ENCODE assay signal across 8 cellular contexts in the genomic region with DNA sequence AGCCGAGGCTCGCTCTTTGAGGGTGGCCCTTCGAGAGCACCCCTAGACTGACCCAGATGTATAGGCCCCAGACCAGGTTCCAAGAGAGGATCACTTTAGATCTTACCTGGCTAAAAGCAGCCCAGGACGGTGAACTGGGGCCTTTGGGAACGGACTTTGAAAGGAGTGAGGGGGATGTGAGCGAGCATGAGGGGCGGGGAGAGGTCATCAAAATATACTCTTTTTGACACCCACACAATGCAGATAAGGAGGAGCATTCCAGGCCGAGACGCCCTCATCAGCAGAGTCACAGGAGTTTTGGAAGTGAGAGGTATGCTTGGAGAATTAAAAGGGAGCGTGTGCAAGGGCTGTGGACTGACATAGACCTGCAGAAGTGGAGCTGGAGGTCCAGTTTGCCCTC. TPM values are rescaled to one million over a fixed set of nuclear protein-coding genes. Genes with fewer than 3 reads are reported as not detected.
DNase-seq lines count a peak whose midpoint lies in the region; ATAC-seq lines count a peak whose summit lies in the region.

No MANE protein-coding gene starts in this region.

- peak; percentile 19 for DNase-seq in DMS53 (lab: John Stamatoyannopoulos, UW)
- no peak for DNase-seq in DMS53 treated with DMSO at 0.1 percent for 48 hours (lab: John Stamatoyannopoulos, UW; ENCODE audit: unreplicated experiment)
- no peak for DNase-seq in activated T-helper 2 cell treated with anti-CD3 and anti-CD28 coated beads, Interferon-gamma antibody, Interleukin-2, Interleukin-4, amounts not matched to agents 10 μg/mL and 5 μg/mL and 100 μg/mL, durations not matched to agents 14 hours and 24 hours and 36 hours (ENCODE audit: low spot score)
- DNase-seq in NCI-H1436 treated with DMSO at 0.1 percent for 48 hours (lab: John Stamatoyannopoulos, UW): no peak
- DNase-seq in activated CD4-positive, alpha-beta T cell treated with anti-CD3 and anti-CD28 coated beads for 48 hours: no peak

- H3K27me3 Mint-ChIP-seq in activated T-helper 2 cell treated with anti-CD3 and anti-CD28 coated beads, Interferon-gamma antibody, Interleukin-2, Interleukin-4, amounts not matched to agents 10 μg/mL and 5 μg/mL and 100 μg/mL, durations not matched to agents 14 hours and 24 hours and 36 hours (ENCODE audit: low read depth): no peaks in the 10 kb centered on the region

- H3K4me1 Mint-ChIP-seq in activated T-helper 2 cell treated with anti-CD3 and anti-CD28 coated beads, Interferon-gamma antibody, Interleukin-2, Interleukin-4, amounts not matched to agents 10 μg/mL and 5 μg/mL and 100 μg/mL, durations not matched to agents 14 hours and 24 hours and 36 hours (ENCODE audit: low read depth): peaks cover 19% of the 10 kb centered on the region

- ATAC-seq in GM18907 (IDR thresholded peaks at IDR 0.05; ENCODE audit: unreplicated experiment): no peak

- H3K9ac ChIP-seq in iPS-20b (ENCODE audit: low read depth, low read length): peak overlapping the region; percentile 84
- H3K9ac ChIP-seq in subcutaneous abdominal adipose tissue (ENCODE audit: low read length in 5 of 5): peak overlapping the region; percentile 26 to 82 (median 74)

- no peaks in the 10 kb centered on the region for H3K9me3 Mint-ChIP-seq in activated T-helper 2 cell treated with anti-CD3 and anti-CD28 coated beads, Interferon-gamma antibody, Interleukin-2, Interleukin-4, amounts not matched to agents 10 μg/mL and 5 μg/mL and 100 μg/mL, durations not matched to agents 14 hours and 24 hours and 36 hours

- H3K9me3 ChIP-seq in iPS-20b (ENCODE audit: insufficient read depth, low read depth, low read length) (no peaks in the 10 kb centered on the region), subcutaneous abdominal adipose tissue (ENCODE audit: control insufficient read depth in 5 of 5, low read length in 5 of 5) (peaks cover 0 to 5% (median 0%) of the 10 kb centered on the region in 5 donors)

- H3K27me3 ChIP-seq in iPS-20b (ENCODE audit: insufficient read depth, low read length) (no peaks in the 10 kb centered on the region), subcutaneous abdominal adipose tissue (ENCODE audit: control insufficient read depth in 5 of 5, insufficient read depth in 4 of 5, low read length in 5 of 5) (peaks cover 0 to 3% (median 0%) of the 10 kb centered on the region in 5 donors)

- H3K36me3 Mint-ChIP-seq in activated T-helper 2 cell treated with anti-CD3 and anti-CD28 coated beads, Interferon-gamma antibody, Interleukin-2, Interleukin-4, amounts not matched to agents 10 μg/mL and 5 μg/mL and 100 μg/mL, durations not matched to agents 14 hours and 24 hours and 36 hours (ENCODE audit: low read depth): peaks cover 38% of the 10 kb centered on the region

- no peak overlapping the region for H3K27ac ChIP-seq in iPS-20b (ENCODE audit: low read length)
- peak overlapping the region; percentile 65 for H3K27ac ChIP-seq in subcutaneous abdominal adipose tissue (ENCODE audit: low read depth, low read length)

- peak overlapping the region; percentile 91 for H3K4me3 Mint-ChIP-seq in activated T-helper 2 cell treated with anti-CD3 and anti-CD28 coated beads, Interferon-gamma antibody, Interleukin-2, Interleukin-4, amounts not matched to agents 10 μg/mL and 5 μg/mL and 100 μg/mL, durations not matched to agents 14 hours and 24 hours and 36 hours (ENCODE audit: low read depth)

- peak overlapping the region; percentile 82 for H3K27ac Mint-ChIP-seq in activated T-helper 2 cell treated with anti-CD3 and anti-CD28 coated beads, Interferon-gamma antibody, Interleukin-2, Interleukin-4, amounts not matched to agents 10 μg/mL and 5 μg/mL and 100 μg/mL, durations not matched to agents 14 hours and 24 hours and 36 hours

- H3K4me1 ChIP-seq in iPS-20b (ENCODE audit: insufficient read depth, low read length) (peaks cover 4% of the 10 kb centered on the region; the same call in 1 of the 2 replicates), subcutaneous abdominal adipose tissue (ENCODE audit: control insufficient read depth in 5 of 5, insufficient read depth in 5 of 5, low read length in 5 of 5) (peaks cover 2 to 32% (median 19%) of the 10 kb centered on the region in 5 donors)

- intact Hi-C loops in activated T-helper 2 cell treated with anti-CD3 and anti-CD28 coated beads, Interferon-gamma antibody, Interleukin-2, Interleukin-4, amounts not matched to agents 10 μg/mL and 5 μg/mL and 100 μg/mL, durations not matched to agents 14 hours and 24 hours and 36 hours (cut with micrococcal nuclease): no loop called here

- H3K4me3 ChIP-seq in iPS-20b (ENCODE audit: low read length) (peak overlapping the region; percentile 90), subcutaneous abdominal adipose tissue (ENCODE audit: low read depth in 1 of 5, low read length in 5 of 5) (peak overlapping the region; percentile 58 to 89 (median 75))

- H3K36me3 ChIP-seq in iPS-20b (ENCODE audit: insufficient read depth, low read depth, low read length) (peaks cover 22% of the 10 kb centered on the region; the same call in 1 of the 2 replicates), subcutaneous abdominal adipose tissue (ENCODE audit: control insufficient read depth in 5 of 5, insufficient read depth in 5 of 5, low read length in 5 of 5) (peaks cover 0 to 17% (median 5%) of the 10 kb centered on the region in 5 donors)

RNA-seq across cellular contexts. Expression of gene NSDHL, which starts 0.5 kb away (rescaled TPM):
- total RNA-seq in activated T-helper 2 cell treated with anti-CD3 and anti-CD28 coated beads, Interferon-gamma antibody, Interleukin-2, Interleukin-4, amounts not matched to agents 10 μg/mL and 5 μg/mL and 100 μg/mL, durations not matched to agents 14 hours and 24 hours and 36 hours: 25.9 and 26.7 TPM in 2 replicates

RNA-seq across cellular contexts. Expression of gene CETN2, which starts 0.8 kb away (rescaled TPM):
- total RNA-seq in activated T-helper 2 cell treated with anti-CD3 and anti-CD28 coated beads, Interferon-gamma antibody, Interleukin-2, Interleukin-4, amounts not matched to agents 10 μg/mL and 5 μg/mL and 100 μg/mL, durations not matched to agents 14 hours and 24 hours and 36 hours: 9.9 and 11.3 TPM in 2 replicates
